In the genomic region with DNA sequence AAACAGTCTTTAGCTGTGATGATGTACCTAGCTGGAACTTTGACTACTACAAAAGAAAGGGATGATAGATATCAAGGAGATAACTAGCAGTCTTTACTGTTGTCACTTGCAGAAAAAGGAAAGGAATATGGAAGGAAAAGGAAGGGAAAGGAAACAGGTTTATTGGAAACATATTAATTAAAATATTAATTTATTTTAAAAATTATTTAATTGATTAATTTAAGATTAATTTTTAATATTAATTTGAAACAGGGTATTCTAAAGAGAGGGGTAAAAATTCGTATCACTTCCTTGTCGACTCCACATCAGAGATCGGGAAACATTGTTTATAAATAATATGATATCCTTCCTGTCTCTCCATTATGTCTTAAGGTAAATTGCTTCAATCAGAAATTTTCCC, we compare ENCODE assay signal across 36 cellular contexts.
DNase-seq lines count a peak whose midpoint lies in the region; ATAC-seq, FAIRE-seq and TF ChIP-seq lines count a peak whose summit lies in the region.
"Had no signal": no experiment of that assay in that cellular context is flagged by ENCODE, and none has a peak within 500 bp of the region (broad histone marks: within the 10 kb centered on the region; RNA-seq: fewer than 3 reads in every experiment).

No MANE protein-coding gene starts in this region.

- BruUV-seq in GM12878 (replicated peaks; lab: Mats Ljungman, UMichigan) = no TSS peak

- TF ChIP-seq POLR2A in GM12878 (IDR thresholded peaks at IDR 0.05; ENCODE audit: low read depth, low read length) = no peak

- no peak for TF ChIP-seq RAD21 in GM12878 (IDR thresholded peaks at IDR 0.05; ENCODE audit: insufficient read depth, low read depth, low read length)

- intact Hi-C loops in GM12878 (cut with micrococcal nuclease; ENCODE audit: unreplicated experiment) = no loop called here

- POLR2A ChIA-PET in WTC11 (lab: Charles Lee) = no interaction called here
- POLR2A ChIA-PET in GM12878 (lab: Charles Lee) = no interaction called here

- H3K9me3 ChIP-seq in GM12878 (replicated peaks; ENCODE audit: control insufficient read depth, insufficient read depth, low read length) = no peaks in the 10 kb centered on the region
- no peaks in the 10 kb centered on the region for H3K9me3 ChIP-seq in keratinocyte (ENCODE audit: control insufficient read depth, low read depth, low read length)
- H3K9me3 ChIP-seq: A549; BE2C; BLaER1; BLaER1 treated with 17β-estradiol and CSF1 and Interleukin-3, amounts not matched to agents 10 nM and 100 nM; Caco-2 had no signal

- ATAC-seq in WTC11 = no peak
- no peak for ATAC-seq in GM12878
- ATAC-seq in GM18907 (IDR thresholded peaks at IDR 0.05; ENCODE audit: unreplicated experiment) = no peak
- no peak for ATAC-seq in activated T-cell treated with anti-CD3 and anti-CD28 coated beads, Interleukin-2, amount 50 U/mL, for 4 hours
- ATAC-seq: A549; CD8-positive, alpha-beta T cell had no signal

- H3K27me3 Mint-ChIP-seq in WTC11 (ENCODE audit: low read depth) = no peaks in the 10 kb centered on the region
- H3K27me3 Mint-ChIP-seq in activated T-cell treated with anti-CD3 and anti-CD28 coated beads, Interleukin-2, amount 50 U/mL, for 4 hours (ENCODE audit: low read depth) = peaks cover 5% of the 10 kb centered on the region
- H3K27me3 Mint-ChIP-seq: B cell; CD4-positive, alpha-beta memory T cell; CD4-positive, alpha-beta T cell; CD4-positive, CD25-positive, alpha-beta regulatory T cell had no signal

- H3K79me2 ChIP-seq in GM12878 (ENCODE audit: control insufficient read depth, insufficient read depth, low read length) (no peaks in the 10 kb centered on the region), keratinocyte (ENCODE audit: control insufficient read depth, insufficient read depth, low read length) (no peaks in the 10 kb centered on the region)

- in situ Hi-C loops in GM12878 (cut with MboI) = no loop called here

- H3K27ac ChIP-seq in GM12878 (ENCODE audit: control insufficient read depth, insufficient read depth) = no peak overlapping the region
- H3K27ac ChIP-seq in keratinocyte (ENCODE audit: control insufficient read depth, insufficient read depth, low read length) = no peak overlapping the region
- H3K27ac ChIP-seq: 22Rv1; A549; BLaER1; BLaER1 treated with 17β-estradiol and CSF1 and Interleukin-3, amounts not matched to agents 10 nM and 100 nM; C4-2B had no signal

- H3K36me3 ChIP-seq in GM12878 (ENCODE audit: control insufficient read depth in 2 of 2, insufficient read depth in 2 of 2, low read length in 1 of 2) = no peaks in the 10 kb centered on the region
- no peaks in the 10 kb centered on the region for H3K36me3 ChIP-seq in keratinocyte (ENCODE audit: control insufficient read depth in 2 of 2, extremely low read depth in 1 of 2, insufficient read depth in 2 of 2, low read length in 2 of 2)
- H3K36me3 ChIP-seq: BE2C; BLaER1; BLaER1 treated with 17β-estradiol and CSF1 and Interleukin-3, amounts not matched to agents 10 nM and 100 nM had no signal

- no peak overlapping the region for H3K4me3 Mint-ChIP-seq in WTC11
- no peak overlapping the region for H3K4me3 Mint-ChIP-seq in activated T-cell treated with anti-CD3 and anti-CD28 coated beads, Interleukin-2, amount 50 U/mL, for 4 hours
- H3K4me3 Mint-ChIP-seq: B cell; CD14-positive monocyte; CD4-positive, alpha-beta memory T cell; CD4-positive, alpha-beta T cell; CD4-positive, CD25-positive, alpha-beta regulatory T cell; CD8-positive, alpha-beta memory T cell; CD8-positive, alpha-beta T cell had no signal

- H3K4me2 ChIP-seq in GM12878 (ENCODE audit: control insufficient read depth, insufficient read depth) = no peak overlapping the region
- no peak overlapping the region for H3K4me2 ChIP-seq in keratinocyte (ENCODE audit: control insufficient read depth, extremely low read depth, insufficient read depth, low read depth, low read length)
- H3K4me2 ChIP-seq: A549; BLaER1; BLaER1 treated with 17β-estradiol and CSF1 and Interleukin-3, amounts not matched to agents 10 nM and 100 nM had no signal

- H3K9me1 ChIP-seq in keratinocyte (ENCODE audit: control insufficient read depth, extremely low read depth, insufficient read depth, low read length) = no peaks in the 10 kb centered on the region

- no peak for TF ChIP-seq CTCF in WTC11 (IDR thresholded peaks at IDR 0.05)
- TF ChIP-seq CTCF in GM12878 (IDR thresholded peaks at IDR 0.05 in 2 of 3, conservative IDR thresholded peaks at IDR 0.05 in 1 of 3; ENCODE audit: control insufficient read depth in 2 of 3, extremely low read depth in 1 of 3, insufficient read depth in 1 of 3, low read depth in 3 of 3, low read length in 3 of 3) = no peak
- no peak for TF ChIP-seq CTCF in keratinocyte (optimal IDR thresholded peaks at IDR 0.05 in 1 of 3, IDR thresholded peaks at IDR 0.05 in 1 of 3, conservative IDR thresholded peaks at IDR 0.05 in 1 of 3; ENCODE audit: extremely low read depth in 1 of 3, insufficient read depth in 2 of 3, low read length in 3 of 3)

- no peak overlapping the region for H3K4me3 ChIP-seq in GM12878
- H3K4me3 ChIP-seq in keratinocyte (ENCODE audit: control insufficient read depth in 2 of 3, extremely low read depth in 1 of 3, insufficient read depth in 2 of 3, low read depth in 1 of 3, low read length in 3 of 3) = no peak overlapping the region
- H3K4me3 ChIP-seq: A549; BLaER1; BLaER1 treated with 17β-estradiol and CSF1 and Interleukin-3, amounts not matched to agents 10 nM and 100 nM had no signal

- H3K4me1 Mint-ChIP-seq in WTC11 = no peaks in the 10 kb centered on the region
- no peaks in the 10 kb centered on the region for H3K4me1 Mint-ChIP-seq in activated T-cell treated with anti-CD3 and anti-CD28 coated beads, Interleukin-2, amount 50 U/mL, for 4 hours (ENCODE audit: low read depth)
- H3K4me1 Mint-ChIP-seq: B cell; CD14-positive monocyte; CD4-positive, alpha-beta memory T cell; CD4-positive, CD25-positive, alpha-beta regulatory T cell; CD8-positive, alpha-beta memory T cell had no signal

- H3K27ac Mint-ChIP-seq in WTC11 = no peak overlapping the region
- H3K27ac Mint-ChIP-seq: B cell; CD4-positive, alpha-beta memory T cell; CD4-positive, alpha-beta T cell; CD4-positive, CD25-positive, alpha-beta regulatory T cell; CD8-positive, alpha-beta memory T cell; CD8-positive, alpha-beta T cell had no signal

- CTCF ChIA-PET in WTC11 (lab: Charles Lee) = no interaction called here
- CTCF ChIA-PET in GM12878 (lab: Yijun Ruan, JAX) = no interaction called here

- H3K27me3 ChIP-seq in GM12878 (replicated peaks in 1 of 2; ENCODE audit: control insufficient read depth in 2 of 2, insufficient read depth in 2 of 2, low read length in 1 of 2) (no peaks in the 10 kb centered on the region), keratinocyte (ENCODE audit: control insufficient read depth, extremely low read depth, insufficient read depth, low read length) (no peaks in the 10 kb centered on the region)
- H3K27me3 ChIP-seq: BE2C; BLaER1; BLaER1 treated with 17β-estradiol and CSF1 and Interleukin-3, amounts not matched to agents 10 nM and 100 nM had no signal

- dilution Hi-C loops in keratinocyte (cut with MboI; ENCODE audit: extremely low pct_ligation_motif_present, low sequenced_read_pairs) = no loop called here

- no peak for TF ChIP-seq EP300 in GM12878 (IDR thresholded peaks at IDR 0.05; ENCODE audit: borderline replicate concordance in 1 of 2, control insufficient read depth in 1 of 2, low read depth in 2 of 2, low read length in 2 of 2)

- RAD21 ChIA-PET in GM12878 (lab: Charles Lee; ENCODE audit: unreplicated experiment) = no interaction called here

- H3K9me3 Mint-ChIP-seq in WTC11 = peaks cover 6% of the 10 kb centered on the region; the same call in 1 of the 2 replicates
- H3K9me3 Mint-ChIP-seq in activated T-cell treated with anti-CD3 and anti-CD28 coated beads, Interleukin-2, amount 50 U/mL, for 4 hours = no peaks in the 10 kb centered on the region

- no peaks in the 10 kb centered on the region for H3K36me3 Mint-ChIP-seq in WTC11
- no peaks in the 10 kb centered on the region for H3K36me3 Mint-ChIP-seq in activated T-cell treated with anti-CD3 and anti-CD28 coated beads, Interleukin-2, amount 50 U/mL, for 4 hours (ENCODE audit: insufficient read depth)
- H3K36me3 Mint-ChIP-seq: CD14-positive monocyte; CD4-positive, alpha-beta memory T cell; CD4-positive, CD25-positive, alpha-beta regulatory T cell; CD8-positive, alpha-beta memory T cell; CD8-positive, alpha-beta T cell had no signal

- DNase-seq in WTC11 (ENCODE audit: low spot score) (no peak), GM12878 (ENCODE audit: low read depth, low spot score) (no peak), keratinocyte (ENCODE audit: low read depth, low spot score) (no peak), NCI-H446 treated with DMSO at 0.1 percent for 48 hours (lab: John Stamatoyannopoulos, UW) (no peak)
- DNase-seq in activated CD4-positive, CD25-positive, alpha-beta regulatory T cell (lab: John Stamatoyannopoulos, UW) = no peak
- DNase-seq in activated T-cell treated with anti-CD3 and anti-CD28 coated beads, Interleukin-2, amount 50 U/mL, for 4 hours = no peak
- DNase-seq: 8988T; ACHN; AML-193; BE2C; C1 segment of cervical spinal cord; Caco-2; Calu3; CD4-positive, alpha-beta memory T cell; CD4-positive, alpha-beta T cell; CD4-positive, CD25-positive, alpha-beta regulatory T cell; CD8-positive, alpha-beta memory T cell; CD8-positive, alpha-beta T cell; COR-L47; DMS 273 treated with DMSO at 0.1 percent for 48 hours; DMS153; DMS53; DMS79; DMS79 treated with DMSO at 0.1 percent for 48 hours; DND-41; EL had no signal

- WGBS in GM12878 (ENCODE audit: insufficient coverage, insufficient replicate concordance, low lambda C conversion rate, missing lambda C conversion rate) = 65% methylated on average over 3 of the region's 3 CpGs

- peak; percentile 28 for FAIRE-seq in G401.6 (lab: Jason Lieb, UNC)
- peak; percentile 18 for FAIRE-seq in GM12878 (lab: Jason Lieb, UNC)
- no peak for FAIRE-seq in keratinocyte (lab: Jason Lieb, UNC)
- FAIRE-seq: A549, D721Med had no signal

- no peaks in the 10 kb centered on the region for H4K20me1 ChIP-seq in GM12878 (ENCODE audit: control insufficient read depth, insufficient read depth)
- H4K20me1 ChIP-seq in keratinocyte (ENCODE audit: control insufficient read depth, extremely low read depth, insufficient read depth, low read length) = no peaks in the 10 kb centered on the region
- H4K20me1 ChIP-seq: BLaER1; BLaER1 treated with 17β-estradiol and CSF1 and Interleukin-3, amounts not matched to agents 10 nM and 100 nM had no signal

- SMC1A ChIA-PET in GM12878 (lab: Charles Lee; ENCODE audit: uncharacterized antibody, unreplicated experiment) = no interaction called here

- H2AFZ ChIP-seq in GM12878 (ENCODE audit: control insufficient read depth, low read depth, low read length) = no peak overlapping the region
- peak overlapping the region; percentile 30 for H2AFZ ChIP-seq in keratinocyte (ENCODE audit: control insufficient read depth, low read length)

- H3K9ac ChIP-seq in GM12878 (ENCODE audit: control insufficient read depth, insufficient read depth, low read length) = no peak overlapping the region
- H3K9ac ChIP-seq in keratinocyte (ENCODE audit: control insufficient read depth, extremely low read depth, insufficient read depth, low read length) = no peak overlapping the region
- H3K9ac ChIP-seq: BLaER1; BLaER1 treated with 17β-estradiol and CSF1 and Interleukin-3, amounts not matched to agents 10 nM and 100 nM had no signal

- H3K4me1 ChIP-seq in GM12878 (ENCODE audit: control insufficient read depth, insufficient read depth, low read length) (no peaks in the 10 kb centered on the region), keratinocyte (ENCODE audit: control insufficient read depth, extremely low read depth, insufficient read depth, low read length) (peaks cover 3% of the 10 kb centered on the region)
- H3K4me1 ChIP-seq: A549; BE2C; BLaER1; BLaER1 treated with 17β-estradiol and CSF1 and Interleukin-3, amounts not matched to agents 10 nM and 100 nM; Caco-2 had no signal
